In the genomic region with DNA sequence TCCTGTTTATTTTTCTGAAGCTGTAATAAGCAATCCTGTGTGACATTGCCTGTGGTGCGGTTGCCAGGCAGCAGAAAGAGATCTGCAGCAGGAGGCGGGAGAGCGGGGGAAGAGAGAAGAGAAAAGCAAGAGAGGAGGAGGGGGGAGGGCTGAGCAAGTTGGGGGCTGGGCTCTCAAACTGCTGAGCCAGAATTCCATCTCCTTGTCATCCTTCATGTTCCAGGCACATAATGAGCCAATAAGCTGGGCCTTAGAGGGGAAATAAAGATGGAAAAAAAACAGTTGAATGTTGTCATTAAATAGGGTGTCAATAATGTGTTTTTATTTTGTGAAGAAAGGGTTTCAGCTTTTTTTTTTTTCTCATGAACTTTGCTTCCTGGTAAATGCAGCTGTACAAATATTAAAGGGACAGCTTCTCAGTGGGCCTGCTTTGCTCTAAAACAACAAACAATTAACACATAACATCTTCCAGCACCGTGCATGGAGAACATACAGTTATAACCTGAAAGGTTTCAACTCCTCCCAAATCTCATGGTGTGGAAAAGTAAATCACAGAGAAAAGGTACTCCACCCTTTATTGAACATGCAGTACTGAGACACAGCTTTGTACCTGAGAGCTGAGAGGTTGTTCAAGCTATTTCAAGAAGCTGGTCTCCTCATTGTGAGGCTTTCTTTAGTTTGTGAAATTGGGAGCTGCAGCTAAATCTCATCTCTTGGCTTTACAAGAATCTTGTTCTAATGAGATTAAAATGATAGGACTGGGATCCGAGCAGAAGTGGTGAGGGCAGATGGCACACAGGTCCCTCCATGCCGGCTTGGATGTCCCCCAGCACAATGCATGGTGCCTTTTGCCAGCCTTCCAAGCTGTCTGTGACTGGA, we compare ENCODE assay signal across 8 cellular contexts.
DNase-seq lines count a peak whose midpoint lies in the region; ATAC-seq and TF ChIP-seq lines count a peak whose summit lies in the region.

No MANE protein-coding gene starts in this region.

- 18% methylated on average over 6 of the region's 6 CpGs for WGBS in SK-N-SH (ENCODE audit: low lambda C conversion rate)
- 15% methylated on average over 6 of the region's 6 CpGs for WGBS in liver

- H3K9ac ChIP-seq in SK-N-SH, result no peak overlapping the region; the same call in 1 of the 2 replicates
- H3K9ac ChIP-seq in liver (ENCODE audit: low read depth in 1 of 2, low read length in 2 of 2), result no peak overlapping the region

- H3K4me1 ChIP-seq in SK-N-SH (ENCODE audit: control insufficient read depth in 1 of 2, insufficient read depth in 2 of 2, low read depth in 1 of 2, low read length in 1 of 2), result peaks cover 21 to 36% of the 10 kb centered on the region in 2 experiments
- peaks cover 0 to 22% (median 12%) of the 10 kb centered on the region in 4 donors for H3K4me1 ChIP-seq in liver (ENCODE audit: control insufficient read depth in 4 of 4, insufficient read depth in 4 of 4, low read length in 3 of 4)
- no peaks in the 10 kb centered on the region for H3K4me1 ChIP-seq in OCI-LY7 (ENCODE audit: insufficient read depth, low read length, poor library complexity, severe bottlenecking)

- no peaks in the 10 kb centered on the region for H3K9me3 ChIP-seq in SK-N-SH
- H3K9me3 ChIP-seq in liver (ENCODE audit: control insufficient read depth in 4 of 4, low read length in 3 of 4), result no peaks in the 10 kb centered on the region
- no peaks in the 10 kb centered on the region for H3K9me3 ChIP-seq in OCI-LY7 (ENCODE audit: low read length)

- peak; percentile 96 for DNase-seq in LNCaP clone FGC (ENCODE audit: low read depth)
- peak; percentile 70 for DNase-seq in SK-N-SH
- peak; percentile 86 for DNase-seq in dedifferentiated amniotic fluid mesenchymal stem cell (ENCODE audit: extremely low spot score)
- DNase-seq in stimulated activated CD4-positive, alpha-beta T cell treated with anti-CD3 and anti-CD28 coated beads, Interleukin-4, amount 100 ng/mL, for 1 hour, result peak; percentile 38
- no peak for DNase-seq in OCI-LY7 (ENCODE audit: low spot score)
- DNase-seq in omental fat pad (ENCODE audit: low spot score), result no peak

- BruUV-seq in OCI-LY7 (replicated peaks; lab: Mats Ljungman, UMichigan), result no TSS peak

- CTCF ChIA-PET in SK-N-SH (lab: Yijun Ruan, JAX), result interaction anchor here (0.6 to 1.9 kb wide), 13 partner anchors 12 to 1034 kb away, joined by 3 to 6 read pairs (median 3); no protein-coding TSS in a partner anchor
- CTCF ChIA-PET in OCI-LY7 (lab: Charles Lee; ENCODE audit: unreplicated experiment), result interaction anchor here (0.6 kb wide), 1 partner anchor 59 kb away, joined by 4 read pairs; no protein-coding TSS in a partner anchor

- no peaks in the 10 kb centered on the region for H4K20me1 ChIP-seq in SK-N-SH (ENCODE audit: insufficient read depth)
- no peaks in the 10 kb centered on the region for H4K20me1 ChIP-seq in OCI-LY7 (ENCODE audit: insufficient read depth, low read length)

- intact Hi-C loops in OCI-LY7 (cut with micrococcal nuclease; ENCODE audit: unreplicated experiment), result no loop called here

- H3K9me2 ChIP-seq in SK-N-SH, result no peaks in the 10 kb centered on the region
- H3K9me2 ChIP-seq in OCI-LY7 (ENCODE audit: insufficient read depth, low read length), result no peaks in the 10 kb centered on the region

- H3K4me2 ChIP-seq in SK-N-SH, result peak overlapping the region; percentile 28; the same call in 1 of the 2 replicates
- H3K4me2 ChIP-seq in OCI-LY7 (ENCODE audit: low read length), result no peak overlapping the region

- H3F3A ChIP-seq in SK-N-SH (replicated peaks; ENCODE audit: insufficient read depth), result no peaks in the 10 kb centered on the region

- no peak for TF ChIP-seq CTCF in 22Rv1 (IDR thresholded peaks at IDR 0.05)
- TF ChIP-seq CTCF in LNCaP clone FGC (IDR thresholded peaks at IDR 0.05; ENCODE audit: control insufficient read depth, extremely low read depth, insufficient read depth), result no peak
- no peak for TF ChIP-seq CTCF in SK-N-SH (IDR thresholded peaks at IDR 0.05)
- no peak for TF ChIP-seq CTCF in liver (IDR thresholded peaks at IDR 0.05; ENCODE audit: low read depth, low read length, missing input control)
- TF ChIP-seq CTCF in OCI-LY7 (conservative IDR thresholded peaks at IDR 0.05; ENCODE audit: low read length), result no peak
- no peak for TF ChIP-seq CTCF in omental fat pad (IDR thresholded peaks at IDR 0.05)

- POLR2A ChIA-PET in SK-N-SH (lab: Yijun Ruan, JAX) (interaction anchor here (0.6 to 1.0 kb wide), 2 partner anchors 65 to 86 kb away, joined by 3 to 8 read pairs; no protein-coding TSS in a partner anchor), OCI-LY7 (lab: Charles Lee) (interaction anchor here (0.7 to 0.9 kb wide), 2 partner anchors 12 to 19 kb away, joined by 3 to 4 read pairs; no protein-coding TSS in a partner anchor)

- H3K36me3 ChIP-seq in SK-N-SH (replicated peaks in 1 of 2; ENCODE audit: control insufficient read depth in 1 of 2, insufficient read depth in 2 of 2, low read length in 1 of 2) (no peaks in the 10 kb centered on the region), liver (ENCODE audit: control insufficient read depth in 4 of 4, insufficient read depth in 3 of 4, low read depth in 1 of 4, low read length in 3 of 4) (no peaks in the 10 kb centered on the region), OCI-LY7 (ENCODE audit: insufficient read depth, low read length) (no peaks in the 10 kb centered on the region)

- peak overlapping the region; percentile 95 for H3K27ac ChIP-seq in 22Rv1
- H3K27ac ChIP-seq in SK-N-SH (ENCODE audit: low read depth in 2 of 2, low read length in 1 of 2), result peak overlapping the region; percentile 49 to 100; a peak in 3 of 4 replicates
- H3K27ac ChIP-seq in liver (ENCODE audit: low read depth in 1 of 2, low read length in 2 of 2), result peak overlapping the region in 1 of 2 donors; percentile 53
- H3K27ac ChIP-seq in OCI-LY7 (ENCODE audit: low read depth, low read length, poor library complexity, severe bottlenecking), result no peak overlapping the region

- ATAC-seq in omental fat pad (ENCODE audit: low FRiP score), result no peak

- no peak overlapping the region for H3K4me3 ChIP-seq in LNCaP clone FGC (ENCODE audit: low read depth, low read length)
- H3K4me3 ChIP-seq in SK-N-SH (ENCODE audit: low read depth in 2 of 2, low read length in 1 of 2), result no peak overlapping the region
- H3K4me3 ChIP-seq in liver (ENCODE audit: low read depth in 1 of 3, low read length in 3 of 3), result no peak overlapping the region
- no peak overlapping the region for H3K4me3 ChIP-seq in OCI-LY7 (ENCODE audit: low read depth, low read length, poor library complexity, severe bottlenecking)

- H2AFZ ChIP-seq in SK-N-SH (ENCODE audit: low read depth) (peak overlapping the region; percentile 67), OCI-LY7 (ENCODE audit: low read length) (no peak overlapping the region)

- H3K27me3 ChIP-seq in SK-N-SH (ENCODE audit: insufficient read depth), result no peaks in the 10 kb centered on the region
- no peaks in the 10 kb centered on the region for H3K27me3 ChIP-seq in liver (ENCODE audit: control insufficient read depth in 4 of 4, insufficient read depth in 4 of 4, low read length in 3 of 4)

- peak; percentile 32 to 74; a peak in 3 of 4 replicates for TF ChIP-seq EP300 in SK-N-SH (IDR thresholded peaks at IDR 0.05; ENCODE audit: borderline replicate concordance in 1 of 2, low read depth in 1 of 2, low read length in 1 of 2)

- peak; percentile 36 for TF ChIP-seq RAD21 in SK-N-SH (IDR thresholded peaks at IDR 0.05; ENCODE audit: low read length)
- peak in 1 of 2 donors; percentile 9 for TF ChIP-seq RAD21 in liver (IDR thresholded peaks at IDR 0.05)

- H3K79me2 ChIP-seq in SK-N-SH (ENCODE audit: insufficient read depth) (no peaks in the 10 kb centered on the region), OCI-LY7 (ENCODE audit: insufficient read depth, low read depth, low read length) (no peaks in the 10 kb centered on the region)

TF ChIP-seq in SK-N-SH, 30 proteins besides CTCF, POLR2A, EP300 and RAD21 (continues in another document):
- TF ChIP-seq FOSL2 (IDR thresholded peaks at IDR 0.05; ENCODE audit: borderline replicate concordance, low read depth) (no peak), NFIC (IDR thresholded peaks at IDR 0.05; ENCODE audit: borderline replicate concordance) (no peak; the same call in 1 of the 2 replicates), YY1 (IDR thresholded peaks at IDR 0.05; ENCODE audit: low read depth) (no peak), FOXM1 (IDR thresholded peaks at IDR 0.05; ENCODE audit: low read depth) (no peak), RXRA (IDR thresholded peaks at IDR 0.05; ENCODE audit: borderline replicate concordance, low read depth) (no peak), MXI1 (IDR thresholded peaks at IDR 0.05; ENCODE audit: low read depth, low read length) (peak; percentile 28; the same call in 1 of the 2 replicates)
- TF ChIP-seq, protein P1, sequence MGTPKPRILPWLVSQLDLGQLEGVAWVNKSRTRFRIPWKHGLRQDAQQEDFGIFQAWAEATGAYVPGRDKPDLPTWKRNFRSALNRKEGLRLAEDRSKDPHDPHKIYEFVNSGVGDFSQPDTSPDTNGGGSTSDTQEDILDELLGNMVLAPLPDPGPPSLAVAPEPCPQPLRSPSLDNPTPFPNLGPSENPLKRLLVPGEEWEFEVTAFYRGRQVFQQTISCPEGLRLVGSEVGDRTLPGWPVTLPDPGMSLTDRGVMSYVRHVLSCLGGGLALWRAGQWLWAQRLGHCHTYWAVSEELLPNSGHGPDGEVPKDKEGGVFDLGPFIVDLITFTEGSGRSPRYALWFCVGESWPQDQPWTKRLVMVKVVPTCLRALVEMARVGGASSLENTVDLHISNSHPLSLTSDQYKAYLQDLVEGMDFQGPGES (IDR thresholded peaks at IDR 0.05; ENCODE audit: low read depth, low read length), result no peak

TF ChIP-seq in liver, 16 proteins besides CTCF, POLR2A, EP300 and RAD21 (continues in another document):
- TF ChIP-seq SP1 (IDR thresholded peaks at IDR 0.05), result peak; percentile 43
- TF ChIP-seq, protein P2, sequence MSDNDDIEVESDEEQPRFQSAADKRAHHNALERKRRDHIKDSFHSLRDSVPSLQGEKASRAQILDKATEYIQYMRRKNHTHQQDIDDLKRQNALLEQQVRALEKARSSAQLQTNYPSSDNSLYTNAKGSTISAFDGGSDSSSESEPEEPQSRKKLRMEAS (IDR thresholded peaks at IDR 0.05), result peak; percentile 20
- TF ChIP-seq RXRA (IDR thresholded peaks at IDR 0.05), result peak in 1 of 2 donors; percentile 18

Comparison
In these comparisons a context has a peak if more than half of its experiments do, and no peak if none do; other contexts are left out.
1. DNase-seq: peak in LNCaP clone FGC (single experiment), SK-N-SH (single experiment), dedifferentiated amniotic fluid mesenchymal stem cell (single experiment) and stimulated activated CD4-positive, alpha-beta T cell treated with anti-CD3 and anti-CD28 coated beads, Interleukin-4, amount 100 ng/mL, for 1 hour (single experiment); none in OCI-LY7 (single experiment) and omental fat pad (single experiment).